Comparison of ENCODE assay signal across 1 cellular context in the genomic region with DNA sequence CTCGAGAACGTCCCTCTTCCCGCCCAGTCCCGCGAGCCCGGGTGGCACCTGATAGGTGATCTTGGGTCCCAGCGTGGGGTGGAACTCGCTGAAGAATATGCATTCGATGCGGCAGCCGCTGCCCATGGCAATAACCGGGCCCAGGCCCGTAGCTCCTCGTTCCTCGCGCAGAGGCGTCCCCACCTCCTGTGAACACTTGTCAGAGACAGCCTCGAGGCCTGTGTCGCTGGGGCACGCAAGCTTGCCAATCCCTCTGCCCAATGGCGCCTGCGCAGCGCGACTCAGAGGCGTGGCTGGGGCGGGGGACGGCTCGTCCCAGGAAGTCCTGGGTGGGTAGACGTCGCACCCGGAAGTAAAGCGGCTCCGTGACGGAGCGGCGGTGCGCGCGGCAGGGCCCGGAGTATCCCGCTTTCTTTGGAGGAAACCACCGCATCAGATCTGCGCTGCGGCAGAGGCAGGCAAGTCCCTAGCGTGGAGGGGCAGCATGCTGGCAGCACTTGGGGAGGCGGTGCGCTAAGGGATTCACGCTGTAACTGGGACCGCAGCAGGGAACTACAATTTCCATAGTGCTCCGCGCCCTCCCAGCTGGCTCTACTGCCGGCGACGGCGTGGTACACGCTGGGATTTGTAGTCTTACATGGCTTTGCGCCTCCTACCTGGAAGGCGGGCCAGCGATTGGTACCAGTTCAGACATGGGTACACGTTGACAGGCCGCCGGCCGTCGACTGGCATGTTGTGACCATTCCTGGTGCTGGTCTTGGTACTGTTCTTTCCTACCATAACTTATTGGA.
A peak's percentile ranks its signal among the peaks of the same experiment; 100 is the strongest.
TF ChIP-seq lines count a peak whose summit lies in the region.

A gene with protein sequence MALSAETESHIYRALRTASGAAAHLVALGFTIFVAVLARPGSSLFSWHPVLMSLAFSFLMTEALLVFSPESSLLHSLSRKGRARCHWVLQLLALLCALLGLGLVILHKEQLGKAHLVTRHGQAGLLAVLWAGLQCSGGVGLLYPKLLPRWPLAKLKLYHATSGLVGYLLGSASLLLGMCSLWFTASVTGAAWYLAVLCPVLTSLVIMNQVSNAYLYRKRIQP (plus strand): TSS at position 336 of the 791 bp plus-strand sequence. CDS start 572 bp downstream, outside the sequence.
A gene (minus strand): TSS at position 249 of the 791 bp plus-strand sequence. CDS start 123 bp downstream, at position 126.

TF ChIP-seq in H1, 55 proteins besides CTCF, POLR2A, EP300 and RAD21 (continues in another document):
- TF ChIP-seq TAF1 (IDR thresholded peaks at IDR 0.05; ENCODE audit: low read depth, low read length) (peak; percentile 51; the same call in 1 of the 2 replicates), YY1 (IDR thresholded peaks at IDR 0.05; ENCODE audit: low read depth, low read length) (no peak), SUZ12 (IDR thresholded peaks at IDR 0.05; ENCODE audit: low read length) (no peak), KDM1A (IDR thresholded peaks at IDR 0.05; ENCODE audit: borderline replicate concordance, low read length) (no peak), TAF7 (optimal IDR thresholded peaks at IDR 0.05; ENCODE audit: borderline replicate concordance, low read depth, low read length) (no peak), KDM4A (IDR thresholded peaks at IDR 0.05; ENCODE audit: low read depth, low read length, severe bottlenecking) (peak; percentile 99), RXRA (IDR thresholded peaks at IDR 0.05; ENCODE audit: insufficient read depth, low read depth, low read length) (no peak), RNF2 (IDR thresholded peaks at IDR 0.05; ENCODE audit: borderline replicate concordance, low read depth, low read length, missing control alignments, poor library complexity, severe bottlenecking) (no peak), POU5F1 (IDR thresholded peaks at IDR 0.05; ENCODE audit: low read depth, low read length) (no peak), BCL11A (IDR thresholded peaks at IDR 0.05; ENCODE audit: low read depth in 2 of 2, low read length in 2 of 2) (no peak), NRF1 (IDR thresholded peaks at IDR 0.05; ENCODE audit: low read depth, low read length) (peak; percentile 72), JUN (IDR thresholded peaks at IDR 0.05; ENCODE audit: low read depth, low read length) (no peak), SP2 (IDR thresholded peaks at IDR 0.05; ENCODE audit: low read length) (no peak), POLR2AphosphoS5 (IDR thresholded peaks at IDR 0.05; ENCODE audit: low read depth, low read length) (no peak; the same call in 1 of the 2 replicates), SIRT6 (IDR thresholded peaks at IDR 0.05; ENCODE audit: low read length) (no peak), NANOG (IDR thresholded peaks at IDR 0.05; ENCODE audit: insufficient read depth, low read depth, low read length, poor library complexity, severe bottlenecking) (no peak), CHD1 (IDR thresholded peaks at IDR 0.05; ENCODE audit: low read depth, low read length) (no peak), TCF12 (IDR thresholded peaks at IDR 0.05; ENCODE audit: low read depth, low read length) (no peak), ZNF274 (IDR thresholded peaks at IDR 0.05; ENCODE audit: borderline replicate concordance, extremely low read depth, low read length) (no peak), TEAD4 (IDR thresholded peaks at IDR 0.05; ENCODE audit: low read depth, low read length) (no peak), CBX8 (IDR thresholded peaks at IDR 0.05; ENCODE audit: borderline replicate concordance, low read depth, low read length) (no peak), RBBP5 (IDR thresholded peaks at IDR 0.05; ENCODE audit: borderline replicate concordance, low read depth, low read length) (no peak), SAP30 (IDR thresholded peaks at IDR 0.05; ENCODE audit: insufficient read depth, insufficient replicate concordance, low read length) (peak; percentile 84), FOSL1 (IDR thresholded peaks at IDR 0.05; ENCODE audit: insufficient read depth, low read depth, low read length) (no peak), BACH1 (IDR thresholded peaks at IDR 0.05; ENCODE audit: low read length) (0 out of 2 replicates have a peak, but pooled peaks have one; percentile 19), CREB1 (IDR thresholded peaks at IDR 0.05) (peak; percentile 88), SP4 (IDR thresholded peaks at IDR 0.05; ENCODE audit: low read length) (no peak; the same call in 1 of the 2 replicates), EGR1 (IDR thresholded peaks at IDR 0.05; ENCODE audit: borderline replicate concordance, low read depth, low read length) (no peak), CBX5 (IDR thresholded peaks at IDR 0.05; ENCODE audit: low read depth, low read length) (no peak), SIN3A (conservative IDR thresholded peaks at IDR 0.05 in 1 of 2, IDR thresholded peaks at IDR 0.05 in 1 of 2; ENCODE audit: low read depth in 1 of 2, low read length in 2 of 2) (peak; percentile 21 to 95; a peak in 2 of 4 replicates), CHD2 (IDR thresholded peaks at IDR 0.05; ENCODE audit: low read length) (0 out of 2 replicates have a peak, but pooled peaks have one; percentile 21), RFX5 (IDR thresholded peaks at IDR 0.05; ENCODE audit: borderline replicate concordance, low read depth, low read length) (no peak), HDAC6 (IDR thresholded peaks at IDR 0.05; ENCODE audit: low read depth, low read length) (no peak), GTF2F1 (IDR thresholded peaks at IDR 0.05; ENCODE audit: borderline replicate concordance, low read depth, low read length) (no peak), SP1 (IDR thresholded peaks at IDR 0.05; ENCODE audit: low read depth, low read length) (no peak), MAFK (IDR thresholded peaks at IDR 0.05; ENCODE audit: low read depth, low read length) (no peak), ASH2L (IDR thresholded peaks at IDR 0.05; ENCODE audit: low read length) (peak; percentile 88), PHF8 (conservative IDR thresholded peaks at IDR 0.05; ENCODE audit: low read depth, low read length) (peak; percentile 83), CTBP2 (IDR thresholded peaks at IDR 0.05; ENCODE audit: borderline replicate concordance, insufficient read depth, insufficient read length, low read length) (no peak), TBP (IDR thresholded peaks at IDR 0.05; ENCODE audit: low read depth, low read length) (no peak), HDAC2 (IDR thresholded peaks at IDR 0.05; ENCODE audit: borderline replicate concordance in 1 of 2, low read depth in 2 of 2, low read length in 2 of 2) (peak; percentile 55 to 92; a peak in 1 of 4 replicates), SRF (IDR thresholded peaks at IDR 0.05; ENCODE audit: low read depth, low read length) (no peak), KDM5A (IDR thresholded peaks at IDR 0.05; ENCODE audit: low read length) (no peak), BRCA1 (IDR thresholded peaks at IDR 0.05; ENCODE audit: low read depth, low read length) (no peak), EZH2 (IDR thresholded peaks at IDR 0.05; ENCODE audit: low read depth, low read length, severe bottlenecking) (no peak), JUND (IDR thresholded peaks at IDR 0.05; ENCODE audit: low read length) (no peak)
- TF ChIP-seq, protein P1, sequence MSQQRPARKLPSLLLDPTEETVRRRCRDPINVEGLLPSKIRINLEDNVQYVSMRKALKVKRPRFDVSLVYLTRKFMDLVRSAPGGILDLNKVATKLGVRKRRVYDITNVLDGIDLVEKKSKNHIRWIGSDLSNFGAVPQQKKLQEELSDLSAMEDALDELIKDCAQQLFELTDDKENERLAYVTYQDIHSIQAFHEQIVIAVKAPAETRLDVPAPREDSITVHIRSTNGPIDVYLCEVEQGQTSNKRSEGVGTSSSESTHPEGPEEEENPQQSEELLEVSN (IDR thresholded peaks at IDR 0.05) = peak; percentile 96
- TF ChIP-seq, protein P2, sequence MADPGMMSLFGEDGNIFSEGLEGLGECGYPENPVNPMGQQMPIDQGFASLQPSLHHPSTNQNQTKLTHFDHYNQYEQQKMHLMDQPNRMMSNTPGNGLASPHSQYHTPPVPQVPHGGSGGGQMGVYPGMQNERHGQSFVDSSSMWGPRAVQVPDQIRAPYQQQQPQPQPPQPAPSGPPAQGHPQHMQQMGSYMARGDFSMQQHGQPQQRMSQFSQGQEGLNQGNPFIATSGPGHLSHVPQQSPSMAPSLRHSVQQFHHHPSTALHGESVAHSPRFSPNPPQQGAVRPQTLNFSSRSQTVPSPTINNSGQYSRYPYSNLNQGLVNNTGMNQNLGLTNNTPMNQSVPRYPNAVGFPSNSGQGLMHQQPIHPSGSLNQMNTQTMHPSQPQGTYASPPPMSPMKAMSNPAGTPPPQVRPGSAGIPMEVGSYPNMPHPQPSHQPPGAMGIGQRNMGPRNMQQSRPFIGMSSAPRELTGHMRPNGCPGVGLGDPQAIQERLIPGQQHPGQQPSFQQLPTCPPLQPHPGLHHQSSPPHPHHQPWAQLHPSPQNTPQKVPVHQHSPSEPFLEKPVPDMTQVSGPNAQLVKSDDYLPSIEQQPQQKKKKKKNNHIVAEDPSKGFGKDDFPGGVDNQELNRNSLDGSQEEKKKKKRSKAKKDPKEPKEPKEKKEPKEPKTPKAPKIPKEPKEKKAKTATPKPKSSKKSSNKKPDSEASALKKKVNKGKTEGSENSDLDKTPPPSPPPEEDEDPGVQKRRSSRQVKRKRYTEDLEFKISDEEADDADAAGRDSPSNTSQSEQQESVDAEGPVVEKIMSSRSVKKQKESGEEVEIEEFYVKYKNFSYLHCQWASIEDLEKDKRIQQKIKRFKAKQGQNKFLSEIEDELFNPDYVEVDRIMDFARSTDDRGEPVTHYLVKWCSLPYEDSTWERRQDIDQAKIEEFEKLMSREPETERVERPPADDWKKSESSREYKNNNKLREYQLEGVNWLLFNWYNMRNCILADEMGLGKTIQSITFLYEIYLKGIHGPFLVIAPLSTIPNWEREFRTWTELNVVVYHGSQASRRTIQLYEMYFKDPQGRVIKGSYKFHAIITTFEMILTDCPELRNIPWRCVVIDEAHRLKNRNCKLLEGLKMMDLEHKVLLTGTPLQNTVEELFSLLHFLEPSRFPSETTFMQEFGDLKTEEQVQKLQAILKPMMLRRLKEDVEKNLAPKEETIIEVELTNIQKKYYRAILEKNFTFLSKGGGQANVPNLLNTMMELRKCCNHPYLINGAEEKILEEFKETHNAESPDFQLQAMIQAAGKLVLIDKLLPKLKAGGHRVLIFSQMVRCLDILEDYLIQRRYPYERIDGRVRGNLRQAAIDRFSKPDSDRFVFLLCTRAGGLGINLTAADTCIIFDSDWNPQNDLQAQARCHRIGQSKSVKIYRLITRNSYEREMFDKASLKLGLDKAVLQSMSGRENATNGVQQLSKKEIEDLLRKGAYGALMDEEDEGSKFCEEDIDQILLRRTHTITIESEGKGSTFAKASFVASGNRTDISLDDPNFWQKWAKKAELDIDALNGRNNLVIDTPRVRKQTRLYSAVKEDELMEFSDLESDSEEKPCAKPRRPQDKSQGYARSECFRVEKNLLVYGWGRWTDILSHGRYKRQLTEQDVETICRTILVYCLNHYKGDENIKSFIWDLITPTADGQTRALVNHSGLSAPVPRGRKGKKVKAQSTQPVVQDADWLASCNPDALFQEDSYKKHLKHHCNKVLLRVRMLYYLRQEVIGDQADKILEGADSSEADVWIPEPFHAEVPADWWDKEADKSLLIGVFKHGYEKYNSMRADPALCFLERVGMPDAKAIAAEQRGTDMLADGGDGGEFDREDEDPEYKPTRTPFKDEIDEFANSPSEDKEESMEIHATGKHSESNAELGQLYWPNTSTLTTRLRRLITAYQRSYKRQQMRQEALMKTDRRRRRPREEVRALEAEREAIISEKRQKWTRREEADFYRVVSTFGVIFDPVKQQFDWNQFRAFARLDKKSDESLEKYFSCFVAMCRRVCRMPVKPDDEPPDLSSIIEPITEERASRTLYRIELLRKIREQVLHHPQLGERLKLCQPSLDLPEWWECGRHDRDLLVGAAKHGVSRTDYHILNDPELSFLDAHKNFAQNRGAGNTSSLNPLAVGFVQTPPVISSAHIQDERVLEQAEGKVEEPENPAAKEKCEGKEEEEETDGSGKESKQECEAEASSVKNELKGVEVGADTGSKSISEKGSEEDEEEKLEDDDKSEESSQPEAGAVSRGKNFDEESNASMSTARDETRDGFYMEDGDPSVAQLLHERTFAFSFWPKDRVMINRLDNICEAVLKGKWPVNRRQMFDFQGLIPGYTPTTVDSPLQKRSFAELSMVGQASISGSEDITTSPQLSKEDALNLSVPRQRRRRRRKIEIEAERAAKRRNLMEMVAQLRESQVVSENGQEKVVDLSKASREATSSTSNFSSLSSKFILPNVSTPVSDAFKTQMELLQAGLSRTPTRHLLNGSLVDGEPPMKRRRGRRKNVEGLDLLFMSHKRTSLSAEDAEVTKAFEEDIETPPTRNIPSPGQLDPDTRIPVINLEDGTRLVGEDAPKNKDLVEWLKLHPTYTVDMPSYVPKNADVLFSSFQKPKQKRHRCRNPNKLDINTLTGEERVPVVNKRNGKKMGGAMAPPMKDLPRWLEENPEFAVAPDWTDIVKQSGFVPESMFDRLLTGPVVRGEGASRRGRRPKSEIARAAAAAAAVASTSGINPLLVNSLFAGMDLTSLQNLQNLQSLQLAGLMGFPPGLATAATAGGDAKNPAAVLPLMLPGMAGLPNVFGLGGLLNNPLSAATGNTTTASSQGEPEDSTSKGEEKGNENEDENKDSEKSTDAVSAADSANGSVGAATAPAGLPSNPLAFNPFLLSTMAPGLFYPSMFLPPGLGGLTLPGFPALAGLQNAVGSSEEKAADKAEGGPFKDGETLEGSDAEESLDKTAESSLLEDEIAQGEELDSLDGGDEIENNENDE (IDR thresholded peaks at IDR 0.05; ENCODE audit: insufficient replicate concordance, low read length) = no peak
- TF ChIP-seq, protein P3, sequence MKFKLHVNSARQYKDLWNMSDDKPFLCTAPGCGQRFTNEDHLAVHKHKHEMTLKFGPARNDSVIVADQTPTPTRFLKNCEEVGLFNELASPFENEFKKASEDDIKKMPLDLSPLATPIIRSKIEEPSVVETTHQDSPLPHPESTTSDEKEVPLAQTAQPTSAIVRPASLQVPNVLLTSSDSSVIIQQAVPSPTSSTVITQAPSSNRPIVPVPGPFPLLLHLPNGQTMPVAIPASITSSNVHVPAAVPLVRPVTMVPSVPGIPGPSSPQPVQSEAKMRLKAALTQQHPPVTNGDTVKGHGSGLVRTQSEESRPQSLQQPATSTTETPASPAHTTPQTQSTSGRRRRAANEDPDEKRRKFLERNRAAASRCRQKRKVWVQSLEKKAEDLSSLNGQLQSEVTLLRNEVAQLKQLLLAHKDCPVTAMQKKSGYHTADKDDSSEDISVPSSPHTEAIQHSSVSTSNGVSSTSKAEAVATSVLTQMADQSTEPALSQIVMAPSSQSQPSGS (IDR thresholded peaks at IDR 0.05; ENCODE audit: low read length) = no peak
- TF ChIP-seq, protein P4, sequence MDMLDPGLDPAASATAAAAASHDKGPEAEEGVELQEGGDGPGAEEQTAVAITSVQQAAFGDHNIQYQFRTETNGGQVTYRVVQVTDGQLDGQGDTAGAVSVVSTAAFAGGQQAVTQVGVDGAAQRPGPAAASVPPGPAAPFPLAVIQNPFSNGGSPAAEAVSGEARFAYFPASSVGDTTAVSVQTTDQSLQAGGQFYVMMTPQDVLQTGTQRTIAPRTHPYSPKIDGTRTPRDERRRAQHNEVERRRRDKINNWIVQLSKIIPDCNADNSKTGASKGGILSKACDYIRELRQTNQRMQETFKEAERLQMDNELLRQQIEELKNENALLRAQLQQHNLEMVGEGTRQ (IDR thresholded peaks at IDR 0.05; ENCODE audit: low read length) = no peak
- TF ChIP-seq, protein P5, sequence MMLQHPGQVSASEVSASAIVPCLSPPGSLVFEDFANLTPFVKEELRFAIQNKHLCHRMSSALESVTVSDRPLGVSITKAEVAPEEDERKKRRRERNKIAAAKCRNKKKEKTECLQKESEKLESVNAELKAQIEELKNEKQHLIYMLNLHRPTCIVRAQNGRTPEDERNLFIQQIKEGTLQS (IDR thresholded peaks at IDR 0.05; ENCODE audit: insufficient read depth, low read depth, low read length) = peak; percentile 59; the same call in 1 of the 2 replicates
- TF ChIP-seq, protein P6, sequence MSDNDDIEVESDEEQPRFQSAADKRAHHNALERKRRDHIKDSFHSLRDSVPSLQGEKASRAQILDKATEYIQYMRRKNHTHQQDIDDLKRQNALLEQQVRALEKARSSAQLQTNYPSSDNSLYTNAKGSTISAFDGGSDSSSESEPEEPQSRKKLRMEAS (IDR thresholded peaks at IDR 0.05) = peak; percentile 93
